In the genomic region with DNA sequence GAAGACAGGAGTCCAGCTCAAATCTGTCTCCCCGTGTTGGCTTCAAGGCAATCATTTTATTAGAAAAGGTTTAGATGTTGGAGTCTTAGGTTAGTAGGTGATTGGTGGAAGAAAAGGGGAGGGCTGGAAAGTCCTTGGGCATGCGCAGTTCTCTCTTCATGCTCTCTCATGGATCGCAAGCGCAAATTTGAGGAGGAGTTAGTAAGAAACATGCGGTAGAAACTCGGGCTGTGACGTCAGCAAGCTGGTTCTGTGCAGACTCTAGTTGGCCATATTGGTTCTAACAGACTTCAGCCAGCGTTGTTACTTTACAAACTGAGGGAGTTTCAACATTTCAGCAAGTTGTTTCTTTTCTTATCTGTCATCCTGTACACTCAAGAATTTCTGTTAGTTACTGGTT, we compare ENCODE assay signal across 20 cellular contexts.
"Had no signal": no experiment of that assay in that cellular context is flagged by ENCODE, and none has a peak within 500 bp of the region (broad histone marks: within the 10 kb centered on the region; RNA-seq: fewer than 3 reads in every experiment).

No MANE protein-coding gene starts in this region.

- H3K27ac Mint-ChIP-seq: endodermal cell, memory B cell, mesothelial cell of epicardium, natural killer cell had no signal

- H3K36me3 ChIP-seq: lower lobe of right lung, stomach had no signal

- H3K27me3 ChIP-seq: foreskin keratinocyte, hepatocyte had no signal

- H2AFZ ChIP-seq: hepatocyte had no signal

- ATAC-seq: foreskin keratinocyte, left lobe of liver, lower lobe of right lung, natural killer cell had no signal

- H3K4me2 ChIP-seq: hepatocyte had no signal

- H3K4me1 Mint-ChIP-seq: endodermal cell, memory B cell, mesothelial cell of epicardium, natural killer cell, neural crest cell had no signal

- H3K9me3 Mint-ChIP-seq: endodermal cell, mesothelial cell of epicardium, natural killer cell, neural crest cell had no signal

- H3K4me1 ChIP-seq: foreskin keratinocyte, lower lobe of right lung, stomach had no signal

- DNase-seq: dermis blood vessel endothelial cell; effector CD4-positive, alpha-beta T cell; endodermal cell; erythroblast; foreskin keratinocyte; kidney glomerular epithelial cell; lower lobe of right lung; natural killer cell; posterior cingulate gyrus; small intestine; stimulated activated CD4-positive, alpha-beta T cell treated with anti-CD3 and anti-CD28 coated beads, Interleukin-12 subunit alpha, Interleukin-12 subunit beta, amount 100 ng/mL, for 4 hours; stimulated activated naive CD4-positive, alpha-beta T cell; stomach; substantia nigra; trophoblast cell had no signal

- H3K79me2 ChIP-seq: hepatocyte had no signal

- H3K4me3 ChIP-seq: hepatocyte, lower lobe of right lung, stomach had no signal

- H3K9me3 ChIP-seq: lower lobe of right lung had no signal

- H3K27ac ChIP-seq: foreskin keratinocyte, hepatocyte, lower lobe of right lung, stomach had no signal

- H3K36me3 Mint-ChIP-seq: memory B cell, mesothelial cell of epicardium, natural killer cell had no signal

- H3K4me3 Mint-ChIP-seq: endodermal cell, memory B cell, mesothelial cell of epicardium, natural killer cell, neural crest cell had no signal
